ENCODE assay signal across 16 cellular contexts in genomic region chr14:96105089-96105920, GRCh38.
DNase-seq lines count a peak whose midpoint lies in the region; ATAC-seq and TF ChIP-seq lines count a peak whose summit lies in the region.
"Had no signal": no experiment of that assay in that cellular context is flagged by ENCODE, and none has a peak within 500 bp of the region (broad histone marks: within the 10 kb centered on the region; RNA-seq: fewer than 3 reads in every experiment).

No MANE protein-coding gene starts in this region.

- no peak for ATAC-seq in HG02759 (IDR thresholded peaks at IDR 0.05; ENCODE audit: unreplicated experiment)
- no peak for ATAC-seq in GM19452 (IDR thresholded peaks at IDR 0.05; ENCODE audit: unreplicated experiment)
- ATAC-seq in GM21786 (IDR thresholded peaks at IDR 0.05; ENCODE audit: unreplicated experiment), result no peak
- ATAC-seq: stimulated activated effector memory CD8-positive, alpha-beta T cell treated with anti-CD3 and anti-CD28 coated beads, Interleukin-12 subunit alpha, Interleukin-12 subunit beta, amount 100 ng/mL, for 72 hours had no signal

- no peaks in the 10 kb centered on the region for H3K27me3 ChIP-seq in Peyer's patch
- no peaks in the 10 kb centered on the region for H3K27me3 ChIP-seq in colonic mucosa
- no peaks in the 10 kb centered on the region for H3K27me3 ChIP-seq in mesenchymal stem cell (ENCODE audit: control insufficient read depth in 1 of 2, insufficient read depth in 1 of 2, low read length in 2 of 2)
- no peaks in the 10 kb centered on the region for H3K27me3 ChIP-seq in stomach

- peak overlapping the region; percentile 74 for H4K91ac ChIP-seq in mesenchymal stem cell (ENCODE audit: low read length)

- TF ChIP-seq EP300 in stomach (IDR thresholded peaks at IDR 0.05), result no peak

- H3K14ac ChIP-seq in mesenchymal stem cell (ENCODE audit: low read length in 2 of 2), result peak overlapping the region in 1 of 2 experiments; percentile 31

- H3K27ac ChIP-seq in Peyer's patch (peak overlapping the region; percentile 57 to 81 (median 72)), colonic mucosa (peak overlapping the region; percentile 58), mesenchymal stem cell (ENCODE audit: low read length, poor library complexity, severe bottlenecking) (peak overlapping the region; percentile 93), stomach (peak overlapping the region; percentile 25 to 92 (median 80))

- DNase-seq in Peyer's patch, result peak in 1 of 3 donors; percentile 48
- DNase-seq in colonic mucosa, result no peak
- DNase-seq in mesenchymal stem cell, result no peak
- DNase-seq in stomach, result no peak
- DNase-seq in activated naive CD4-positive, alpha-beta T cell (lab: John Stamatoyannopoulos, UW), result no peak
- DNase-seq: activated CD8-positive, alpha-beta memory T cell treated with anti-CD3 and anti-CD28 coated beads, Interleukin-2, amount 50 U/mL, for 48 hours; CD4-positive, alpha-beta memory T cell; GDM1; immature natural killer cell; NCI-H2081 treated with DMSO at 0.1 percent for 48 hours; stimulated activated CD4-positive, alpha-beta T cell treated with anti-CD3 and anti-CD28 coated beads, Interleukin-4, amount 100 ng/mL, for 1 hour had no signal

- H2BK12ac ChIP-seq in mesenchymal stem cell (ENCODE audit: low read length in 2 of 2), result peak overlapping the region; percentile 19 to 68

- no peak for TF ChIP-seq POLR2A in Peyer's patch (IDR thresholded peaks at IDR 0.05)
- no peak for TF ChIP-seq POLR2A in stomach (IDR thresholded peaks at IDR 0.05)

- no peaks in the 10 kb centered on the region for H3K79me1 ChIP-seq in mesenchymal stem cell (replicated peaks; ENCODE audit: low read length, poor library complexity, severe bottlenecking)

- no peak overlapping the region for H3K23ac ChIP-seq in mesenchymal stem cell (ENCODE audit: low read length in 2 of 2)

- WGBS in mesenchymal stem cell, result 83% methylated on average over 15 of the region's 16 CpGs
- 69 to 88% (median 80%) methylated on average over 16 of the region's 16 CpGs for WGBS in stomach, 5 donors

- peak overlapping the region; percentile 87 for H2AK5ac ChIP-seq in mesenchymal stem cell (ENCODE audit: low read length, severe bottlenecking)

- peak overlapping the region; percentile 71 for H2BK15ac ChIP-seq in mesenchymal stem cell (ENCODE audit: low read depth, poor library complexity, severe bottlenecking)

- peak overlapping the region; percentile 0 to 88 for H3K4ac ChIP-seq in mesenchymal stem cell (ENCODE audit: low read depth in 1 of 2, low read length in 2 of 2)

- H3K4me3 ChIP-seq in Peyer's patch, result no peak overlapping the region
- H3K4me3 ChIP-seq in colonic mucosa, result no peak overlapping the region
- H3K4me3 ChIP-seq in mesenchymal stem cell (ENCODE audit: insufficient read depth in 1 of 2, low read depth in 1 of 2, low read length in 2 of 2), result peak overlapping the region in 1 of 2 experiments; percentile 1
- no peak overlapping the region for H3K4me3 ChIP-seq in stomach
- H3K4me3 ChIP-seq: coronary artery had no signal

- no peak for TF ChIP-seq CTCF in Peyer's patch (IDR thresholded peaks at IDR 0.05)
- TF ChIP-seq CTCF in colonic mucosa (IDR thresholded peaks at IDR 0.05), result no peak
- no peak for TF ChIP-seq CTCF in stomach (IDR thresholded peaks at IDR 0.05)

- H3K9me3 ChIP-seq in Peyer's patch (no peaks in the 10 kb centered on the region), colonic mucosa (no peaks in the 10 kb centered on the region), mesenchymal stem cell (ENCODE audit: control insufficient read depth, low read length) (no peaks in the 10 kb centered on the region), stomach (no peaks in the 10 kb centered on the region)

- H3K18ac ChIP-seq in mesenchymal stem cell (ENCODE audit: low read depth in 1 of 2, low read length in 2 of 2), result peak overlapping the region in 1 of 2 experiments; percentile 76

- peak overlapping the region; percentile 8 for H4K8ac ChIP-seq in mesenchymal stem cell (ENCODE audit: low read length)

- peak overlapping the region; percentile 80 for H2BK5ac ChIP-seq in mesenchymal stem cell (ENCODE audit: low read depth, low read length, poor library complexity, severe bottlenecking)

- H2BK120ac ChIP-seq in mesenchymal stem cell (ENCODE audit: low read depth, low read length), result no peak overlapping the region

- peak overlapping the region; percentile 6 for H2AFZ ChIP-seq in mesenchymal stem cell (ENCODE audit: low read depth, low read length)

- H3K4me2 ChIP-seq in mesenchymal stem cell (ENCODE audit: low read length, poor library complexity, severe bottlenecking), result no peak overlapping the region

- H3K4me1 ChIP-seq in Peyer's patch (peaks cover 0 to 10% (median 0%) of the 10 kb centered on the region in 4 donors), colonic mucosa (no peaks in the 10 kb centered on the region), mesenchymal stem cell (ENCODE audit: control insufficient read depth, insufficient read depth, low read depth, low read length) (peaks cover 21% of the 10 kb centered on the region), stomach (peaks cover 9 to 37% (median 21%) of the 10 kb centered on the region in 4 donors)

- H3K36me3 ChIP-seq in Peyer's patch, result no peaks in the 10 kb centered on the region
- no peaks in the 10 kb centered on the region for H3K36me3 ChIP-seq in colonic mucosa
- H3K36me3 ChIP-seq in mesenchymal stem cell (ENCODE audit: control insufficient read depth in 1 of 2, insufficient read depth in 2 of 2, low read depth in 1 of 2, low read length in 2 of 2), result no peaks in the 10 kb centered on the region
- no peaks in the 10 kb centered on the region for H3K36me3 ChIP-seq in stomach

- peak overlapping the region in 1 of 2 donors; percentile 26 for H3K9ac ChIP-seq in colonic mucosa (ENCODE audit: low read depth in 2 of 2, low read length in 2 of 2)
- peak overlapping the region; percentile 83 for H3K9ac ChIP-seq in mesenchymal stem cell (ENCODE audit: low read length)

- intact Hi-C loops in colonic mucosa (cut with DNase I), result loop anchor here (10.0 kb wide), 1 partner anchor 99 kb away; the partner anchor contains the start of gene BDKRB2
- intact Hi-C loops in stomach (cut with DNase I; ENCODE audit: low total_unique reads), result no loop called here
